2 cellular contexts compared by ENCODE assay signal in genomic region chr6:26125015-26125690, GRCh38.
TF ChIP-seq lines count a peak whose summit lies in the region.

No MANE protein-coding gene starts in this region.

TF ChIP-seq in H1, 55 proteins besides CTCF, POLR2A, EP300 and RAD21 (continued from another document):
- peak; percentile 26 for TF ChIP-seq SIRT6 (IDR thresholded peaks at IDR 0.05; ENCODE audit: low read length)
- peak; percentile 51 for TF ChIP-seq TAF7 (optimal IDR thresholded peaks at IDR 0.05; ENCODE audit: borderline replicate concordance, low read depth, low read length)
- no peak for TF ChIP-seq RBBP5 (IDR thresholded peaks at IDR 0.05; ENCODE audit: borderline replicate concordance, low read depth, low read length)
- TF ChIP-seq CTBP2 (IDR thresholded peaks at IDR 0.05; ENCODE audit: borderline replicate concordance, insufficient read depth, insufficient read length, low read length): no peak
- TF ChIP-seq CHD1 (IDR thresholded peaks at IDR 0.05; ENCODE audit: low read depth, low read length): peak; percentile 12
- TF ChIP-seq SP4 (IDR thresholded peaks at IDR 0.05; ENCODE audit: low read length): no peak
- TF ChIP-seq SUZ12 (IDR thresholded peaks at IDR 0.05; ENCODE audit: low read length): no peak
- no peak for TF ChIP-seq HDAC6 (IDR thresholded peaks at IDR 0.05; ENCODE audit: low read depth, low read length)
- peak; percentile 1 for TF ChIP-seq ASH2L (IDR thresholded peaks at IDR 0.05; ENCODE audit: low read length)
- no peak for TF ChIP-seq CBX5 (IDR thresholded peaks at IDR 0.05; ENCODE audit: low read depth, low read length)
- no peak for TF ChIP-seq PHF8 (conservative IDR thresholded peaks at IDR 0.05; ENCODE audit: low read depth, low read length)
- TF ChIP-seq GABPA (IDR thresholded peaks at IDR 0.05; ENCODE audit: borderline replicate concordance, insufficient read depth, low read length): no peak
TF ChIP-seq in H1: peak in this region for 5.

TF ChIP-seq in neural cell, 6 proteins besides CTCF, POLR2A, EP300 and RAD21 (continued from another document):
- TF ChIP-seq TAF1 (IDR thresholded peaks at IDR 0.05; ENCODE audit: low read depth) (no peak), POLR2AphosphoS5 (IDR thresholded peaks at IDR 0.05) (no peak)
